ENCODE assay signal across 1 cellular context in the genomic region with DNA sequence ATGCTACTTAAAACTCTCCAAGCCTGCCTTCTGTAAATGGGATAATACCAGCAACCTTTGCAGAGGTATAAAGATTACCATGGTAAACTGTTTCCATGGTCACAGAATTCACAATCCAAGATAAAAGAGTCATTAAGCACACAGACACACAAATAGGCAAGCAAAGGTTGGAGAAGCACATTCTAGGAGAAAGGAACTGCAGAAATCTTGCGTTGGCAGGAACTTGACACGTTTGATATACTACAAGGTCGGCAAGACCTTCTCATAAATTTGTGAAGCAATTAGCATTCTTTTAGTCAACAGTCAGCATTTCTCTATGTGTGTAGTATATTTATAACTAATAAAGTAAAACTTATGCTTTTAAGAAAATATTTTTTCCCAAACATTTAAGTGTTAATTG.
TF ChIP-seq lines count a peak whose summit lies in the region.

No MANE protein-coding gene starts in this region.

TF ChIP-seq in K562, 482 proteins besides CTCF, POLR2A, EP300 and RAD21 (continued from another document):
- TF ChIP-seq, protein P1, sequence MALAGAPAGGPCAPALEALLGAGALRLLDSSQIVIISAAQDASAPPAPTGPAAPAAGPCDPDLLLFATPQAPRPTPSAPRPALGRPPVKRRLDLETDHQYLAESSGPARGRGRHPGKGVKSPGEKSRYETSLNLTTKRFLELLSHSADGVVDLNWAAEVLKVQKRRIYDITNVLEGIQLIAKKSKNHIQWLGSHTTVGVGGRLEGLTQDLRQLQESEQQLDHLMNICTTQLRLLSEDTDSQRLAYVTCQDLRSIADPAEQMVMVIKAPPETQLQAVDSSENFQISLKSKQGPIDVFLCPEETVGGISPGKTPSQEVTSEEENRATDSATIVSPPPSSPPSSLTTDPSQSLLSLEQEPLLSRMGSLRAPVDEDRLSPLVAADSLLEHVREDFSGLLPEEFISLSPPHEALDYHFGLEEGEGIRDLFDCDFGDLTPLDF (CRISPR knock-in tag; IDR thresholded peaks at IDR 0.05), result no peak
TF ChIP-seq in K562: peak in this region for 7.
